ENCODE assay signal across 22 cellular contexts in genomic region chr19:28917661-28918060, GRCh38.
"Had no signal": no experiment of that assay in that cellular context is flagged by ENCODE, and none has a peak within 500 bp of the region (broad histone marks: within the 10 kb centered on the region; RNA-seq: fewer than 3 reads in every experiment).

No MANE protein-coding gene starts in this region.

- H3K27me3 ChIP-seq: colonic mucosa, gastrocnemius medialis had no signal

- H3K27ac ChIP-seq: colonic mucosa, epithelial cell of prostate, esophagus squamous epithelium, gastrocnemius medialis, heart right ventricle, left lung, lower lobe of right lung had no signal

- H3K4me3 Mint-ChIP-seq: dendritic cell treated with granulocyte-macrophage colony-stimulating factor and Interleukin-4, amounts not matched to agents 40 ng/mL and 50 ng/mL, for 4 days; effector memory CD8-positive, alpha-beta T cell; endodermal cell had no signal

- H3K9me3 ChIP-seq: colonic mucosa, esophagus squamous epithelium, gastrocnemius medialis, heart right ventricle, left lung, lower lobe of right lung had no signal

- H3K27ac Mint-ChIP-seq: dendritic cell treated with granulocyte-macrophage colony-stimulating factor and Interleukin-4, amounts not matched to agents 40 ng/mL and 50 ng/mL, for 4 days; effector memory CD8-positive, alpha-beta T cell; endodermal cell had no signal

- H3K4me1 ChIP-seq: colonic mucosa, esophagus squamous epithelium, gastrocnemius medialis, left lung, lower lobe of right lung had no signal

- ATAC-seq: effector memory CD8-positive, alpha-beta T cell; esophagus mucosa; gastrocnemius medialis; left cardiac atrium; left lung; left ventricle myocardium superior; lower lobe of right lung had no signal

- DNase-seq: colonic mucosa; cortex of kidney; effector CD8-positive, alpha-beta T cell; effector memory CD8-positive, alpha-beta T cell; endodermal cell; erythroblast; esophagus squamous epithelium; foreskin melanocyte; gastrocnemius medialis; glutamatergic neuron; head of caudate nucleus; heart right ventricle; hippocampal formation; left cardiac atrium; left lung; left ventricle myocardium superior; lower lobe of right lung; mesenchymal stem cell; midbrain had no signal

- H3K27me3 Mint-ChIP-seq: dendritic cell treated with granulocyte-macrophage colony-stimulating factor and Interleukin-4, amounts not matched to agents 40 ng/mL and 50 ng/mL, for 4 days had no signal

- H3K4me3 ChIP-seq: colonic mucosa, esophagus squamous epithelium, gastrocnemius medialis, heart right ventricle, left lung, lower lobe of right lung had no signal

- H3K36me3 ChIP-seq: colonic mucosa, esophagus squamous epithelium, gastrocnemius medialis, heart right ventricle, left lung, lower lobe of right lung had no signal

- H3K9me3 Mint-ChIP-seq: dendritic cell treated with granulocyte-macrophage colony-stimulating factor and Interleukin-4, amounts not matched to agents 40 ng/mL and 50 ng/mL, for 4 days; effector memory CD8-positive, alpha-beta T cell; endodermal cell had no signal
